26 cellular contexts compared by ENCODE assay signal in genomic region chr1:244780311-244780710, GRCh38.
"Had no signal": no experiment of that assay in that cellular context is flagged by ENCODE, and none has a peak within 500 bp of the region (broad histone marks: within the 10 kb centered on the region; RNA-seq: fewer than 3 reads in every experiment).

No MANE protein-coding gene starts in this region.

- H3K9me3 Mint-ChIP-seq: immature natural killer cell; mesothelial cell of epicardium; natural killer cell; stimulated activated naive CD8-positive, alpha-beta T cell treated with anti-CD3 and anti-CD28 coated beads, Interleukin-15, Interleukin-2, amounts not matched to agents 100 ng/mL and 50 ng/mL, for 24 hours had no signal

- H3K36me3 Mint-ChIP-seq: immature natural killer cell, mesothelial cell of epicardium, naive B cell, natural killer cell had no signal

- H3K36me3 ChIP-seq: left ventricle myocardium inferior, ovary, suprapubic skin, thoracic aorta, tibial artery, upper lobe of right lung had no signal

- H3K4me3 ChIP-seq: left ventricle myocardium inferior, lung, ovary, skin epidermis, suprapubic skin, thoracic aorta, tibial artery, upper lobe of right lung had no signal

- H3K27ac ChIP-seq: left ventricle myocardium inferior, ovary, skin epidermis, suprapubic skin, thoracic aorta, tibial artery, upper lobe of right lung had no signal

- H3K27me3 Mint-ChIP-seq: naive B cell; stimulated activated naive CD8-positive, alpha-beta T cell treated with anti-CD3 and anti-CD28 coated beads, Interleukin-15, Interleukin-2, amounts not matched to agents 100 ng/mL and 50 ng/mL, for 24 hours had no signal

- DNase-seq: immature natural killer cell; islet precursor cell; left ventricle myocardium inferior; mesendoderm; naive B cell; natural killer cell; occipital lobe; ovary; retina; right cardiac atrium; stimulated activated CD4-positive, alpha-beta T cell treated with anti-CD3 and anti-CD28 coated beads, Interleukin-12 subunit alpha, Interleukin-12 subunit beta, amount 100 ng/mL, for 4 hours; stimulated activated CD4-positive, alpha-beta T cell treated with anti-CD3 and anti-CD28 coated beads, Interleukin-15, amount 100 ng/mL, for 24 hours; stimulated activated CD4-positive, alpha-beta T cell treated with anti-CD3 and anti-CD28 coated beads, Interleukin-2, amount 100 ng/mL, for 24 hours; stimulated activated CD4-positive, alpha-beta T cell treated with anti-CD3 and anti-CD28 coated beads, Interleukin-4, amount 100 ng/mL, for 1 hour; stimulated activated naive CD4-positive, alpha-beta T cell; tibial artery; trophoblast cell; upper lobe of right lung had no signal

- H3K4me3 Mint-ChIP-seq: immature natural killer cell; mesothelial cell of epicardium; natural killer cell; stimulated activated naive CD8-positive, alpha-beta T cell treated with anti-CD3 and anti-CD28 coated beads, Interleukin-15, Interleukin-2, amounts not matched to agents 100 ng/mL and 50 ng/mL, for 24 hours had no signal

- H3K4me1 ChIP-seq: left ventricle myocardium inferior, suprapubic skin, upper lobe of right lung had no signal

- H3K27ac Mint-ChIP-seq: mesothelial cell of epicardium, natural killer cell, progenitor cell of endocrine pancreas had no signal

- H3K4me1 Mint-ChIP-seq: immature natural killer cell, natural killer cell had no signal

- H3K9me3 ChIP-seq: left ventricle myocardium inferior, ovary, suprapubic skin, thoracic aorta, tibial artery, upper lobe of right lung had no signal

- ATAC-seq: sciatic nerve had no signal
